Comparison of ENCODE assay signal across 17 cellular contexts in the genomic region with DNA sequence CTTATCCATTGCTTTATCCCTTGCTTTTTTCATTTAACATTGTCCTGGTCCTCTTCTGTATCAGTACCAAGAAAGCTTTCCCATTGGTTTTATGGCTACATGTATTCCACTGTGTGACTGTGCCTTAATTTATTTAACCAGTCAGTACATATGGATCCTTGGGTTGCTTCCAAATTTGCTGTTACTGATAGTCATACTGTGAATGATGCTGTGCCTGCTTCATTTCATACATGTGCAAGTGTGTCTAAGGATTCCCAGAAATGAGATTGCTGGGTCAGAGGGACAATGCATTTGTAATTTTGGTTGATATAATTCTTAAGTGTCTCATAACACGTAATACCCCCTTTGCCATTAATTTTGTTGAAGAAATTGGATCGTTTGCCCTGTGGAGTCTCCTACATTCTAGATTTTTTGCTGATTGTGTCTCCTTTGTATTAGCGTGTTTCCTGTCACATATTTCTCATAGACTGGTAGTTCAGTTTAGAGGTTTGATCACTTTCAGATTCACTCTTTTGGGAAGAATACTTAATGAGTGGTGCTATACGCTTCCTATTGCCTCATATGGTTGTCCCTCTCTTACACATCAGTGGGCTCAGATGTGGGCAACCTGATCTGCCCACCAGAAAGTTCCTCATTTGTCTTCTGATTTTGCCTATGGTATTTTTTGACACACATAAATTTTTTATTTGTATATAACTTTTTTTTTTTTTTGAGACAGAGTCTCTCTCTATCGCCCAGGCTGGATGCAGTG. TPM values are rescaled to one million over a fixed set of nuclear protein-coding genes. Genes with fewer than 3 reads are reported as not detected.
DNase-seq lines count a peak whose midpoint lies in the region; ATAC-seq and TF ChIP-seq lines count a peak whose summit lies in the region.
"Had no signal": no experiment of that assay in that cellular context is flagged by ENCODE, and none has a peak within 500 bp of the region (broad histone marks: within the 10 kb centered on the region; RNA-seq: fewer than 3 reads in every experiment).

No MANE protein-coding gene starts in this region.

- H3K27me3 ChIP-seq in GM23338 (ENCODE audit: insufficient read depth) (no peaks in the 10 kb centered on the region), esophagus squamous epithelium (no peaks in the 10 kb centered on the region)
- H3K27me3 ChIP-seq: ascending aorta had no signal

- H3K4me2 ChIP-seq in GM23338 = no peak overlapping the region

- no peaks in the 10 kb centered on the region for H3K79me2 ChIP-seq in GM23338 (replicated peaks; ENCODE audit: insufficient read depth)

- H3K9me2 ChIP-seq in GM23338 (ENCODE audit: insufficient read depth) = no peaks in the 10 kb centered on the region

- peaks cover 6% of the 10 kb centered on the region for H3K4me1 Mint-ChIP-seq in activated T-helper 2 cell treated with anti-CD3 and anti-CD28 coated beads, Interferon-gamma antibody, Interleukin-2, Interleukin-4, amounts not matched to agents 10 μg/mL and 5 μg/mL and 100 μg/mL, durations not matched to agents 14 hours and 24 hours and 36 hours (ENCODE audit: low read depth)
- H3K4me1 Mint-ChIP-seq in GM23338 = no peaks in the 10 kb centered on the region

- no peaks in the 10 kb centered on the region for H4K20me1 ChIP-seq in GM23338 (replicated peaks; ENCODE audit: insufficient read depth)

- no peaks in the 10 kb centered on the region for H3K27me3 Mint-ChIP-seq in activated T-helper 2 cell treated with anti-CD3 and anti-CD28 coated beads, Interferon-gamma antibody, Interleukin-2, Interleukin-4, amounts not matched to agents 10 μg/mL and 5 μg/mL and 100 μg/mL, durations not matched to agents 14 hours and 24 hours and 36 hours (ENCODE audit: low read depth)
- no peaks in the 10 kb centered on the region for H3K27me3 Mint-ChIP-seq in GM23338 (ENCODE audit: insufficient read depth, low read depth, poor library complexity)
- H3K27me3 Mint-ChIP-seq: naive thymus-derived CD4-positive, alpha-beta T cell had no signal

- ATAC-seq in GM18499 (IDR thresholded peaks at IDR 0.05; ENCODE audit: insufficient read depth, unreplicated experiment) (peak; percentile 90), GM19043 (IDR thresholded peaks at IDR 0.05; ENCODE audit: low read depth, unreplicated experiment) (peak; percentile 95), HG03066 (IDR thresholded peaks at IDR 0.05; ENCODE audit: low read depth, unreplicated experiment) (peak; percentile 83), GM23338 (no peak), SK-N-SH treated with all-trans-retinoic acid at 6 μM for 48 hours (no peak)
- ATAC-seq: naive thymus-derived CD4-positive, alpha-beta T cell; right cardiac atrium had no signal

- no peak for DNase-seq in activated T-helper 2 cell treated with anti-CD3 and anti-CD28 coated beads, Interferon-gamma antibody, Interleukin-2, Interleukin-4, amounts not matched to agents 10 μg/mL and 5 μg/mL and 100 μg/mL, durations not matched to agents 14 hours and 24 hours and 36 hours (ENCODE audit: low spot score)
- DNase-seq in GM23338 (ENCODE audit: low spot score) = no peak
- no peak for DNase-seq in activated effector memory CD4-positive, alpha-beta T cell treated with Interleukin-2 at 50 U/mL for 16 hours
- no peak for DNase-seq in esophagus squamous epithelium (lab: John Stamatoyannopoulos, UW)
- DNase-seq: HFFc6; kidney glomerular epithelial cell; naive thymus-derived CD4-positive, alpha-beta T cell; RPMI8226 had no signal

- TF ChIP-seq CTCF in GM23338 (conservative IDR thresholded peaks at IDR 0.05; ENCODE audit: low read depth in 2 of 2) (no peak), esophagus squamous epithelium (IDR thresholded peaks at IDR 0.05) (no peak)

- TF ChIP-seq POLR2A in esophagus squamous epithelium (IDR thresholded peaks at IDR 0.05) = no peak

- H3K36me3 Mint-ChIP-seq in activated T-helper 2 cell treated with anti-CD3 and anti-CD28 coated beads, Interferon-gamma antibody, Interleukin-2, Interleukin-4, amounts not matched to agents 10 μg/mL and 5 μg/mL and 100 μg/mL, durations not matched to agents 14 hours and 24 hours and 36 hours (ENCODE audit: low read depth) = peaks cover 48% of the 10 kb centered on the region
- H3K36me3 Mint-ChIP-seq in GM23338 (ENCODE audit: low read depth) = peaks cover 30% of the 10 kb centered on the region

- H3K9me3 Mint-ChIP-seq in activated T-helper 2 cell treated with anti-CD3 and anti-CD28 coated beads, Interferon-gamma antibody, Interleukin-2, Interleukin-4, amounts not matched to agents 10 μg/mL and 5 μg/mL and 100 μg/mL, durations not matched to agents 14 hours and 24 hours and 36 hours = no peaks in the 10 kb centered on the region
- no peaks in the 10 kb centered on the region for H3K9me3 Mint-ChIP-seq in GM23338
- H3K9me3 Mint-ChIP-seq: HFFc6; naive thymus-derived CD4-positive, alpha-beta T cell had no signal

- no peaks in the 10 kb centered on the region for H3F3A ChIP-seq in GM23338 (replicated peaks; ENCODE audit: low read depth)

- 78 to 86% methylated on average over 5 of the region's 5 CpGs for WGBS in esophagus squamous epithelium, 2 donors

- intact Hi-C loops in activated T-helper 2 cell treated with anti-CD3 and anti-CD28 coated beads, Interferon-gamma antibody, Interleukin-2, Interleukin-4, amounts not matched to agents 10 μg/mL and 5 μg/mL and 100 μg/mL, durations not matched to agents 14 hours and 24 hours and 36 hours (cut with micrococcal nuclease) = no loop called here
- intact Hi-C loops in esophagus squamous epithelium (cut with DNase I) = no loop called here

- H3K4me3 Mint-ChIP-seq in activated T-helper 2 cell treated with anti-CD3 and anti-CD28 coated beads, Interferon-gamma antibody, Interleukin-2, Interleukin-4, amounts not matched to agents 10 μg/mL and 5 μg/mL and 100 μg/mL, durations not matched to agents 14 hours and 24 hours and 36 hours (ENCODE audit: low read depth) = no peak overlapping the region
- H3K4me3 Mint-ChIP-seq in GM23338 = no peak overlapping the region
- H3K4me3 Mint-ChIP-seq: HFFc6; naive thymus-derived CD4-positive, alpha-beta T cell had no signal

- no peak overlapping the region for H2AFZ ChIP-seq in GM23338

- H3K36me3 ChIP-seq in GM23338 (ENCODE audit: insufficient read depth) = peaks cover 8% of the 10 kb centered on the region; the same call in 1 of the 2 replicates
- H3K36me3 ChIP-seq in esophagus squamous epithelium = peaks cover 4 to 85% (median 43%) of the 10 kb centered on the region in 3 donors

- peak overlapping the region; percentile 5 for H3K27ac Mint-ChIP-seq in activated T-helper 2 cell treated with anti-CD3 and anti-CD28 coated beads, Interferon-gamma antibody, Interleukin-2, Interleukin-4, amounts not matched to agents 10 μg/mL and 5 μg/mL and 100 μg/mL, durations not matched to agents 14 hours and 24 hours and 36 hours
- no peak overlapping the region for H3K27ac Mint-ChIP-seq in GM23338
- H3K27ac Mint-ChIP-seq: HFFc6 had no signal

- H3K9me3 ChIP-seq in esophagus squamous epithelium = no peaks in the 10 kb centered on the region
- H3K9me3 ChIP-seq: ascending aorta had no signal

- no peak overlapping the region for H3K27ac ChIP-seq in GM23338 (ENCODE audit: low read depth)
- H3K27ac ChIP-seq in esophagus squamous epithelium = no peak overlapping the region
- H3K27ac ChIP-seq: ascending aorta, HL-60 had no signal

- H3K4me3 ChIP-seq in GM23338 (no peak overlapping the region), esophagus squamous epithelium (no peak overlapping the region)
- H3K4me3 ChIP-seq: ascending aorta had no signal

- H3K4me1 ChIP-seq in GM23338 (ENCODE audit: insufficient read depth) (no peaks in the 10 kb centered on the region), esophagus squamous epithelium (no peaks in the 10 kb centered on the region)
- H3K4me1 ChIP-seq: ascending aorta had no signal

TF ChIP-seq in SK-N-SH treated with all-trans-retinoic acid at 6 μM for 48 hours, 23 proteins besides CTCF, POLR2A, EP300 and RAD21 (continues in another document):
- no peak for TF ChIP-seq RARB (CRISPR knock-in tag; IDR thresholded peaks at IDR 0.05)
- TF ChIP-seq OSR1 (CRISPR knock-in tag; IDR thresholded peaks at IDR 0.05) = no peak
- no peak for TF ChIP-seq CSDC2 (CRISPR knock-in tag; IDR thresholded peaks at IDR 0.05)
- no peak for TF ChIP-seq ZNF565 (CRISPR knock-in tag; conservative IDR thresholded peaks at IDR 0.05; ENCODE audit: low read depth)
- TF ChIP-seq ESRRG (CRISPR knock-in tag; IDR thresholded peaks at IDR 0.05) = no peak
- TF ChIP-seq SNAI2 (CRISPR knock-in tag; IDR thresholded peaks at IDR 0.05) = no peak
- no peak for TF ChIP-seq BACH2 (CRISPR knock-in tag; IDR thresholded peaks at IDR 0.05; ENCODE audit: borderline replicate concordance)
- no peak for TF ChIP-seq ZFP3 (CRISPR knock-in tag; IDR thresholded peaks at IDR 0.05)

RNA-seq across cellular contexts. Expression of a gene that starts 35.2 kb away (rescaled TPM):
- not detected in 2 replicates for total RNA-seq in activated T-helper 2 cell treated with anti-CD3 and anti-CD28 coated beads, Interferon-gamma antibody, Interleukin-2, Interleukin-4, amounts not matched to agents 10 μg/mL and 5 μg/mL and 100 μg/mL, durations not matched to agents 14 hours and 24 hours and 36 hours
- total RNA-seq in GM23338 (2014; rRNA removed; shearing (Covaris generic)) = not detected in 2 replicates
- 0.24 TPM in 1 of 2 replicates, not detected in the other for polyA plus RNA-seq in GM23338 (2016; fragmentation: Nextera tagmentation; extraction: Ambion mirVana)
- total RNA-seq in esophagus squamous epithelium = under 1 TPM in 1 of 4 donors, not detected in 3; 0.08 TPM
- total RNA-seq: ascending aorta, glomerular endothelial cell, HFFc6, MCF 10A had no signal
- polyA plus RNA-seq: naive thymus-derived CD4-positive, alpha-beta T cell had no signal

RNA-seq across cellular contexts. Expression of a gene that starts 47.3 kb away (rescaled TPM):
- total RNA-seq in activated T-helper 2 cell treated with anti-CD3 and anti-CD28 coated beads, Interferon-gamma antibody, Interleukin-2, Interleukin-4, amounts not matched to agents 10 μg/mL and 5 μg/mL and 100 μg/mL, durations not matched to agents 14 hours and 24 hours and 36 hours = 83.2 and 89.4 TPM in 2 replicates
- 33.3 and 43.8 TPM in 2 replicates for total RNA-seq in GM23338 (2014; rRNA removed; shearing (Covaris generic))
- polyA plus RNA-seq in GM23338 (2016; fragmentation: Nextera tagmentation; extraction: Ambion mirVana) = 12.5 and 13.4 TPM in 2 replicates
- 10 to 100 TPM; 12.6 to 34.7 (median 15.4) TPM for total RNA-seq in esophagus squamous epithelium

RNA-seq across cellular contexts. Expression of a gene that starts 59.5 kb away (rescaled TPM):
- total RNA-seq in activated T-helper 2 cell treated with anti-CD3 and anti-CD28 coated beads, Interferon-gamma antibody, Interleukin-2, Interleukin-4, amounts not matched to agents 10 μg/mL and 5 μg/mL and 100 μg/mL, durations not matched to agents 14 hours and 24 hours and 36 hours = 10.8 and 11.4 TPM in 2 replicates
- 23.7 and 23.8 TPM in 2 replicates for total RNA-seq in GM23338 (2014; rRNA removed; shearing (Covaris generic))
- 16.5 and 17.5 TPM in 2 replicates for polyA plus RNA-seq in GM23338 (2016; fragmentation: Nextera tagmentation; extraction: Ambion mirVana)
- 10 to 100 TPM in 2 of 4 donors, 1 to 10 TPM in 2; 2.4 to 24.8 (median 12.5) TPM for total RNA-seq in esophagus squamous epithelium

Comparison
In these comparisons a context has a peak if more than half of its experiments do, and no peak if none do; other contexts are left out.
1. ATAC-seq: peak in GM18499 (single experiment), GM19043 (single experiment) and HG03066 (single experiment); none in GM23338 (single experiment) and SK-N-SH treated with all-trans-retinoic acid at 6 μM for 48 hours (single experiment).